Comparison of ENCODE assay signal across 1 cellular context in the genomic region with DNA sequence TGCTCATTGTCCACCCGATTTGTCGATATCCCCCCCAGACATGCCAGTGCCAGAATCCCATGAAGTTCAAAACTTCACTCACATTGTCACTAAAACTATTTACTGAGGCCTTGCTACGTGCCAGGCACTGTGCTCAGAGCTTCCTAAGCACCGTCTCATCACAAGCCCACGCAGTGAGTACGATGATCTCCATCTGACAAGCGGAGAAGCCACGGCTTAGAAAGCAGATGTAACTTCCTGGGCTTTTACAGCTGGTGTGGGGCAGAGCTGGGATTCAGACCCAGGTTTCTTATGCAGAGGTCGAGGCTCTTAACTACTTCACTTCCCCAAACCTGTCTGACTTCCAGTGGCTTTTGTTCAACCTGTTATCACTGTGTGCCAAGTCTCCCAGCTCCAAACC.
TF ChIP-seq lines count a peak whose summit lies in the region.

No MANE protein-coding gene starts in this region.

TF ChIP-seq in WTC11, 78 proteins besides CTCF, POLR2A, EP300 and RAD21 (continued from another document):
- TF ChIP-seq, protein P1, sequence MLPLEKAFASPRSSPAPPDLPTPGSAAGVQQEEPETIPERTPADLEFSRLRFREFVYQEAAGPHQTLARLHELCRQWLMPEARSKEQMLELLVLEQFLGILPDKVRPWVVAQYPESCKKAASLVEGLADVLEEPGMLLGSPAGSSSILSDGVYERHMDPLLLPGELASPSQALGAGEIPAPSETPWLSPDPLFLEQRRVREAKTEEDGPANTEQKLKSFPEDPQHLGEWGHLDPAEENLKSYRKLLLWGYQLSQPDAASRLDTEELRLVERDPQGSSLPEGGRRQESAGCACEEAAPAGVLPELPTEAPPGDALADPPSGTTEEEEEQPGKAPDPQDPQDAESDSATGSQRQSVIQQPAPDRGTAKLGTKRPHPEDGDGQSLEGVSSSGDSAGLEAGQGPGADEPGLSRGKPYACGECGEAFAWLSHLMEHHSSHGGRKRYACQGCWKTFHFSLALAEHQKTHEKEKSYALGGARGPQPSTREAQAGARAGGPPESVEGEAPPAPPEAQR (CRISPR knock-in tag; IDR thresholded peaks at IDR 0.05) = no peak
- TF ChIP-seq ZNF121 (CRISPR knock-in tag; IDR thresholded peaks at IDR 0.05) (no peak), OVOL2 (CRISPR knock-in tag; IDR thresholded peaks at IDR 0.05; ENCODE audit: borderline replicate concordance) (no peak), EMX1 (CRISPR knock-in tag; IDR thresholded peaks at IDR 0.05) (no peak)
